16 cellular contexts compared by ENCODE assay signal in the genomic region with DNA sequence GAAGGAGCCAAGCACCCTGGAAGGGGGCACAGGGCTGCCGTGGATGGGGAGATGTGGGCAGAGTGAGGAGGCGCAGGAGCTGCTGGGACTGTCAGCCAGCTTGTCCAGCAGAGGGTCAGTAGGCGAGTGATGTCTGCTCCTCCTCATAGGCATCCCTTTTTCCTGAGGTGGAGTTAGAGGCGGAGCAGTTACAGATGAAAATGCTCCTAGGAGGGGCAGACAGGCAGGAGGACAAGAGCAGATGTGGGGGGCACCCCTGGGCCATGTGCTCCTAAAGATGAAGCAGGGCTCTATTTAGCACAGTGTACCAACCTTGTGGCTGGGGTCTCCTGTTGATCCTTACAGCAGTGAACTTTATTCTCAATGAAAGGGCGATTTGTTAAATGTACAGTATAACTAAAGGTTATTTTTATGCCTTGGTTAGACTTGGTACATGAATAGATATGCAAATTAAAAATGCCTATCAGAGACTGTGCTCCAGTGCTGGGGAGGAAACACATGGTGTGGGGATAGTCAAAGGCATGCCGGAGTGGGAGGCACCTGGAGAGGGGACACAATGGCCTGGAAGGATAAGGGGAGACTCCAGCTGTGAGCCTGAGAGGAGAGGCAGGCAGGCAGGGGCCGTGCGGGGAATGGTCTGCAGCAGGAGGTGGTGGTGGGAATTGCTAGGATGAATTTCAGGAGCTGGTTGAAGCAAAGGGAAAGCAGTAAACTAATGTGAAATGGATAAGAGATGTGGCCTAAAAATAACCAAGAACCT.
"Had no signal": no experiment of that assay in that cellular context is flagged by ENCODE, and none has a peak within 500 bp of the region (broad histone marks: within the 10 kb centered on the region; RNA-seq: fewer than 3 reads in every experiment).

No MANE protein-coding gene starts in this region.

- ATAC-seq: esophagus mucosa, right cardiac atrium, T-cell had no signal

- DNase-seq: activated CD4-positive, CD25-positive, alpha-beta regulatory T cell treated with anti-CD3 and anti-CD28 coated beads, Interleukin-2, amount 50 U/mL, for 72 hours; activated naive CD4-positive, alpha-beta T cell treated with Interleukin-2 at 50 U/mL for 16 hours; mesenchymal stem cell; nephron progenitor cell; right cardiac atrium; stimulated activated CD4-positive, alpha-beta T cell treated with anti-CD3 and anti-CD28 coated beads, Interleukin-4, amount 100 ng/mL, for 24 hours; stimulated activated naive CD4-positive, alpha-beta T cell treated with Interleukin-2 at 50 U/mL for 16 hours; substantia nigra; T-cell; T-helper 9 cell; transverse colon had no signal

- H3K27ac ChIP-seq: ascending aorta, breast epithelium, prostate gland, skin epidermis, transverse colon had no signal

- H3K4me3 ChIP-seq: ascending aorta, breast epithelium, prostate gland, skin epidermis, transverse colon had no signal
